15 cellular contexts compared by ENCODE assay signal in genomic region chr20:5722927-5723326, GRCh38. TPM values are rescaled to one million over a fixed set of nuclear protein-coding genes. Genes with fewer than 3 reads are reported as not detected.
DNase-seq lines count a peak whose midpoint lies in the region; ATAC-seq and TF ChIP-seq lines count a peak whose summit lies in the region.
"Had no signal": no experiment of that assay in that cellular context is flagged by ENCODE, and none has a peak within 500 bp of the region (broad histone marks: within the 10 kb centered on the region; RNA-seq: fewer than 3 reads in every experiment).

No MANE protein-coding gene starts in this region.

- peak overlapping the region; percentile 4 for H2AFZ ChIP-seq in neural cell (ENCODE audit: low read depth, low read length)

- no peak overlapping the region for H3K4me3 ChIP-seq in neural cell (ENCODE audit: low read length)
- H3K4me3 ChIP-seq in ovary: no peak overlapping the region

- H3K9ac ChIP-seq in neural cell (ENCODE audit: low read length): no peak overlapping the region

- H3F3A ChIP-seq in neural cell (ENCODE audit: insufficient read depth, low read length, poor library complexity, severe bottlenecking): no peaks in the 10 kb centered on the region

- TF ChIP-seq EP300 in neural cell (conservative IDR thresholded peaks at IDR 0.05; ENCODE audit: poor library complexity, severe bottlenecking) (no peak), ovary (IDR thresholded peaks at IDR 0.05) (no peak)

- intact Hi-C loops in ovary (cut with DNase I): no loop called here

- H3K4me3 Mint-ChIP-seq in activated naive CD8-positive, alpha-beta T cell treated with anti-CD3 and anti-CD28 coated beads, Interleukin-2, amount 50 U/mL, for 24 hours: no peak overlapping the region

- no peaks in the 10 kb centered on the region for H3K79me2 ChIP-seq in neural cell (replicated peaks; ENCODE audit: insufficient read depth, low read length)

- H3K36me3 Mint-ChIP-seq in activated naive CD8-positive, alpha-beta T cell treated with anti-CD3 and anti-CD28 coated beads, Interleukin-2, amount 50 U/mL, for 24 hours (ENCODE audit: low read depth): no peaks in the 10 kb centered on the region

- TF ChIP-seq CTCF in neural cell (IDR thresholded peaks at IDR 0.05; ENCODE audit: poor library complexity, severe bottlenecking) (no peak), ovary (IDR thresholded peaks at IDR 0.05) (no peak)

- 72 to 82% (median 73%) methylated on average over 9 of the region's 9 CpGs for WGBS in ovary, 3 donors

- H3K4me1 Mint-ChIP-seq in activated naive CD8-positive, alpha-beta T cell treated with anti-CD3 and anti-CD28 coated beads, Interleukin-2, amount 50 U/mL, for 24 hours: peaks cover 30% of the 10 kb centered on the region

- H3K4me2 ChIP-seq in neural cell (ENCODE audit: low read length): no peak overlapping the region

- H3K36me3 ChIP-seq in neural cell (ENCODE audit: insufficient read depth, low read length): no peaks in the 10 kb centered on the region
- H3K36me3 ChIP-seq in ovary: no peaks in the 10 kb centered on the region

- H3K27me3 ChIP-seq in neural cell (ENCODE audit: insufficient read depth, low read depth, low read length) (no peaks in the 10 kb centered on the region), ovary (no peaks in the 10 kb centered on the region)

- H3K9me2 ChIP-seq in neural cell (ENCODE audit: insufficient read depth, low read length): no peaks in the 10 kb centered on the region

- peak; percentile 68 for ATAC-seq in activated naive CD8-positive, alpha-beta T cell treated with anti-CD3 and anti-CD28 coated beads, Interleukin-2, amount 50 U/mL, for 24 hours
- ATAC-seq in GM21447 (IDR thresholded peaks at IDR 0.05; ENCODE audit: unreplicated experiment) (no peak), HG03432 (IDR thresholded peaks at IDR 0.05; ENCODE audit: unreplicated experiment) (no peak)

- TF ChIP-seq POLR2A in ovary (IDR thresholded peaks at IDR 0.05): no peak

- no peaks in the 10 kb centered on the region for H3K4me1 ChIP-seq in ovary (ENCODE audit: insufficient read depth)

- no peaks in the 10 kb centered on the region for H3K27me3 Mint-ChIP-seq in activated naive CD8-positive, alpha-beta T cell treated with anti-CD3 and anti-CD28 coated beads, Interleukin-2, amount 50 U/mL, for 24 hours

- peaks cover 7% of the 10 kb centered on the region for H3K9me3 Mint-ChIP-seq in activated naive CD8-positive, alpha-beta T cell treated with anti-CD3 and anti-CD28 coated beads, Interleukin-2, amount 50 U/mL, for 24 hours

- H3K9me3 ChIP-seq in neural cell (ENCODE audit: low read length) (no peaks in the 10 kb centered on the region), ovary (no peaks in the 10 kb centered on the region)

- no peak for TF ChIP-seq RAD21 in neural cell (conservative IDR thresholded peaks at IDR 0.05)

- H3K27ac ChIP-seq in neural cell (ENCODE audit: low read length) (no peak overlapping the region), ovary (no peak overlapping the region)
- H3K27ac ChIP-seq: 22Rv1 had no signal

- peak overlapping the region; percentile 37 for H3K27ac Mint-ChIP-seq in activated naive CD8-positive, alpha-beta T cell treated with anti-CD3 and anti-CD28 coated beads, Interleukin-2, amount 50 U/mL, for 24 hours

- no peaks in the 10 kb centered on the region for H4K20me1 ChIP-seq in neural cell (ENCODE audit: insufficient read depth)

- DNase-seq in DMS53 (lab: John Stamatoyannopoulos, UW) (peak; percentile 21), DMS53 treated with DMSO at 0.1 percent for 48 hours (lab: John Stamatoyannopoulos, UW; ENCODE audit: unreplicated experiment) (no peak), NCI-H510A treated with DMSO at 0.1 percent for 48 hours (lab: John Stamatoyannopoulos, UW) (peak; percentile 25), ovary (no peak)
- DNase-seq in activated naive CD8-positive, alpha-beta T cell treated with anti-CD3 and anti-CD28 coated beads, Interleukin-2, amount 50 U/mL, for 24 hours: peak; percentile 3
- DNase-seq: EL, NCI-H1092, NCI-H146, NCI-H345, NCI-H69, SHP77 had no signal

TF ChIP-seq in neural cell, 6 proteins besides CTCF, POLR2A, EP300 and RAD21:
- TF ChIP-seq TAF1 (IDR thresholded peaks at IDR 0.05; ENCODE audit: low read depth) (no peak), SMC3 (conservative IDR thresholded peaks at IDR 0.05; ENCODE audit: poor library complexity) (no peak), POLR2AphosphoS5 (IDR thresholded peaks at IDR 0.05) (no peak), EZH2 (IDR thresholded peaks at IDR 0.05; ENCODE audit: borderline replicate concordance, insufficient read depth, low read length, poor library complexity, severe bottlenecking) (no peak)
- TF ChIP-seq, protein P1, sequence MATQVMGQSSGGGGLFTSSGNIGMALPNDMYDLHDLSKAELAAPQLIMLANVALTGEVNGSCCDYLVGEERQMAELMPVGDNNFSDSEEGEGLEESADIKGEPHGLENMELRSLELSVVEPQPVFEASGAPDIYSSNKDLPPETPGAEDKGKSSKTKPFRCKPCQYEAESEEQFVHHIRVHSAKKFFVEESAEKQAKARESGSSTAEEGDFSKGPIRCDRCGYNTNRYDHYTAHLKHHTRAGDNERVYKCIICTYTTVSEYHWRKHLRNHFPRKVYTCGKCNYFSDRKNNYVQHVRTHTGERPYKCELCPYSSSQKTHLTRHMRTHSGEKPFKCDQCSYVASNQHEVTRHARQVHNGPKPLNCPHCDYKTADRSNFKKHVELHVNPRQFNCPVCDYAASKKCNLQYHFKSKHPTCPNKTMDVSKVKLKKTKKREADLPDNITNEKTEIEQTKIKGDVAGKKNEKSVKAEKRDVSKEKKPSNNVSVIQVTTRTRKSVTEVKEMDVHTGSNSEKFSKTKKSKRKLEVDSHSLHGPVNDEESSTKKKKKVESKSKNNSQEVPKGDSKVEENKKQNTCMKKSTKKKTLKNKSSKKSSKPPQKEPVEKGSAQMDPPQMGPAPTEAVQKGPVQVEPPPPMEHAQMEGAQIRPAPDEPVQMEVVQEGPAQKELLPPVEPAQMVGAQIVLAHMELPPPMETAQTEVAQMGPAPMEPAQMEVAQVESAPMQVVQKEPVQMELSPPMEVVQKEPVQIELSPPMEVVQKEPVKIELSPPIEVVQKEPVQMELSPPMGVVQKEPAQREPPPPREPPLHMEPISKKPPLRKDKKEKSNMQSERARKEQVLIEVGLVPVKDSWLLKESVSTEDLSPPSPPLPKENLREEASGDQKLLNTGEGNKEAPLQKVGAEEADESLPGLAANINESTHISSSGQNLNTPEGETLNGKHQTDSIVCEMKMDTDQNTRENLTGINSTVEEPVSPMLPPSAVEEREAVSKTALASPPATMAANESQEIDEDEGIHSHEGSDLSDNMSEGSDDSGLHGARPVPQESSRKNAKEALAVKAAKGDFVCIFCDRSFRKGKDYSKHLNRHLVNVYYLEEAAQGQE (IDR thresholded peaks at IDR 0.05; ENCODE audit: borderline replicate concordance): no peak

RNA-seq across cellular contexts. Expression of gene SHLD1, which starts 27.3 kb away (rescaled TPM):
- 12.4 and 15.3 TPM in 2 replicates for polyA plus RNA-seq in neural cell
- polyA minus RNA-seq in neural cell: 9.5 and 9.6 TPM in 2 replicates
- 1 to 10 TPM; 3.8 to 9.1 (median 6.5) TPM for total RNA-seq in ovary
- 10 to 100 TPM in 1 of 2 donors, 1 to 10 TPM in 1; 7.2 to 12.4 TPM for polyA plus RNA-seq in ovary

Comparison
In these comparisons a context has a peak if more than half of its experiments do, and no peak if none do; other contexts are left out.
1. DNase-seq: peak in DMS53 (single experiment), NCI-H510A treated with DMSO at 0.1 percent for 48 hours (single experiment) and activated naive CD8-positive, alpha-beta T cell treated with anti-CD3 and anti-CD28 coated beads, Interleukin-2, amount 50 U/mL, for 24 hours (single experiment); none in DMS53 treated with DMSO at 0.1 percent for 48 hours (single experiment) and ovary (0 of 5).